Comparison of ENCODE assay signal across 10 cellular contexts in the genomic region with DNA sequence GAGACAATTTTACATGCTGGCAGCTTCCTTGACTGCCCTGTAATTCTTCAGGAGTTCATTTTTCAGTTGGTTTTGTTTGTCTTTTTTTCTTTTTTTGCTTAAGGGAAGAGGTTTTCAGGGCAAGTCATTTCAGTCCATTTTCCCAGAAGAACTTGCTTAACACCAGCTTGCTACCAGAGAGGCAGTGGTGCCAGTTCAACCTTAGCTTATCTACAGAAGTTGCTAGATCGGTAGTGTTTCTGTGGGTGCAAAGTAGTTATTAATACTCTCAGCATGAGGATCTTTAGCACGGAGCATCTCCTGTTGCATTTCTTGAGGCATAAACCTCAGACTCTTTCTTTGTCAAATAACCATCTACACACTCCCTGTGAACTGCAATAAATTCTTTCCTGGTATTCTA. TPM values are rescaled to one million over a fixed set of nuclear protein-coding genes. Genes with fewer than 3 reads are reported as not detected.
A peak's percentile ranks its signal among the peaks of the same experiment; 100 is the strongest.
DNase-seq lines count a peak whose midpoint lies in the region; ATAC-seq lines count a peak whose summit lies in the region.
"Had no signal": no experiment of that assay in that cellular context is flagged by ENCODE, and none has a peak within 500 bp of the region (broad histone marks: within the 10 kb centered on the region; RNA-seq: fewer than 3 reads in every experiment).

No MANE protein-coding gene starts in this region.

- H3K4me1 Mint-ChIP-seq in activated naive CD4-positive, alpha-beta T cell treated with anti-CD3 and anti-CD28 coated beads for 36 hours (ENCODE audit: low read depth): peaks cover 22% of the 10 kb centered on the region
- peaks cover 48% of the 10 kb centered on the region for H3K4me1 Mint-ChIP-seq in activated CD4-positive, alpha-beta memory T cell treated with anti-CD3 and anti-CD28 coated beads, Interleukin-2, amount 10 ng/mL, durations not matched to agents 7 days and 5 days

- peak overlapping the region; percentile 90 for H3K4me3 Mint-ChIP-seq in activated naive CD4-positive, alpha-beta T cell treated with anti-CD3 and anti-CD28 coated beads for 36 hours
- H3K4me3 Mint-ChIP-seq in activated CD4-positive, alpha-beta memory T cell treated with anti-CD3 and anti-CD28 coated beads, Interleukin-2, amount 10 ng/mL, durations not matched to agents 7 days and 5 days: peak overlapping the region; percentile 75

- H3K27ac Mint-ChIP-seq in activated naive CD4-positive, alpha-beta T cell treated with anti-CD3 and anti-CD28 coated beads for 36 hours: no peak overlapping the region
- H3K27ac Mint-ChIP-seq in activated CD4-positive, alpha-beta memory T cell treated with anti-CD3 and anti-CD28 coated beads, Interleukin-2, amount 10 ng/mL, durations not matched to agents 7 days and 5 days: peak overlapping the region; percentile 87
- H3K27ac Mint-ChIP-seq: activated B cell treated with CpG ODN at 0.5 μM for 24 hours had no signal

- DNase-seq in activated naive CD4-positive, alpha-beta T cell treated with anti-CD3 and anti-CD28 coated beads for 36 hours: no peak
- DNase-seq in activated naive CD4-positive, alpha-beta T cell (lab: John Stamatoyannopoulos, UW): no peak
- DNase-seq in activated CD4-positive, alpha-beta memory T cell treated with anti-CD3 and anti-CD28 coated beads, Interleukin-2, amount 10 ng/mL, durations not matched to agents 7 days and 5 days: no peak
- DNase-seq in hepatic stellate cell (ENCODE audit: low spot score) (peak; percentile 4), superior temporal gyrus (ENCODE audit: extremely low spot score) (peak; percentile 15), NCI-H2171 (lab: John Stamatoyannopoulos, UW) (no peak), epidermal melanocyte (ENCODE audit: insufficient read length, low spot score) (no peak)
- DNase-seq: activated B cell treated with CpG ODN at 0.5 μM for 24 hours, NCI-H1092 treated with DMSO at 0.1 percent for 48 hours had no signal

- H3K36me3 Mint-ChIP-seq in activated naive CD4-positive, alpha-beta T cell treated with anti-CD3 and anti-CD28 coated beads for 36 hours (ENCODE audit: low read depth): no peaks in the 10 kb centered on the region
- peaks cover 13% of the 10 kb centered on the region for H3K36me3 Mint-ChIP-seq in activated CD4-positive, alpha-beta memory T cell treated with anti-CD3 and anti-CD28 coated beads, Interleukin-2, amount 10 ng/mL, durations not matched to agents 7 days and 5 days (ENCODE audit: low read depth)

- POLR2A ChIA-PET in activated CD4-positive, alpha-beta memory T cell treated with anti-CD3 and anti-CD28 coated beads, Interleukin-2, amount 10 ng/mL, durations not matched to agents 7 days and 5 days (lab: Charles Lee): interaction anchor here (0.7 to 1.7 kb wide), 5 partner anchors 53 to 308 kb away, joined by 3 to 7 read pairs (median 5); partner anchors contain the start of gene IL7R

- no peak for ATAC-seq in HG02981 (IDR thresholded peaks at IDR 0.05; ENCODE audit: unreplicated experiment)

- H3K9me3 Mint-ChIP-seq in activated naive CD4-positive, alpha-beta T cell treated with anti-CD3 and anti-CD28 coated beads for 36 hours: peaks cover 3% of the 10 kb centered on the region
- H3K9me3 Mint-ChIP-seq in activated CD4-positive, alpha-beta memory T cell treated with anti-CD3 and anti-CD28 coated beads, Interleukin-2, amount 10 ng/mL, durations not matched to agents 7 days and 5 days: peaks cover 13% of the 10 kb centered on the region

- intact Hi-C loops in activated naive CD4-positive, alpha-beta T cell treated with anti-CD3 and anti-CD28 coated beads for 36 hours (cut with micrococcal nuclease): loop anchor here (1.0 to 5.0 kb wide), 6 partner anchors 141 to 691 kb away; partner anchors contain the start of genes DNAJC21, LMBRD2, NADK2 and SKP2

- CTCF ChIA-PET in activated naive CD4-positive, alpha-beta T cell treated with anti-CD3 and anti-CD28 coated beads for 36 hours (lab: Charles Lee): interaction anchor here (0.9 to 4.2 kb wide), 8 partner anchors 8 to 307 kb away, joined by 3 to 50 read pairs (median 4); no protein-coding TSS in a partner anchor
- CTCF ChIA-PET in activated CD4-positive, alpha-beta memory T cell treated with anti-CD3 and anti-CD28 coated beads, Interleukin-2, amount 10 ng/mL, durations not matched to agents 7 days and 5 days (lab: Charles Lee): interaction anchor here (0.7 to 3.4 kb wide), 10 partner anchors 12 to 312 kb away, joined by 3 to 42 read pairs (median 4); no protein-coding TSS in a partner anchor

- no peaks in the 10 kb centered on the region for H3K27me3 Mint-ChIP-seq in activated naive CD4-positive, alpha-beta T cell treated with anti-CD3 and anti-CD28 coated beads for 36 hours (ENCODE audit: low read depth)
- no peaks in the 10 kb centered on the region for H3K27me3 Mint-ChIP-seq in activated CD4-positive, alpha-beta memory T cell treated with anti-CD3 and anti-CD28 coated beads, Interleukin-2, amount 10 ng/mL, durations not matched to agents 7 days and 5 days

RNA-seq across cellular contexts. Expression of gene SPEF2, which starts 1.1 kb away (rescaled TPM):
- total RNA-seq in activated naive CD4-positive, alpha-beta T cell treated with anti-CD3 and anti-CD28 coated beads for 36 hours: 1 to 10 TPM; 6.5 to 6.6 TPM
- total RNA-seq in activated CD4-positive, alpha-beta memory T cell treated with anti-CD3 and anti-CD28 coated beads, Interleukin-2, amount 10 ng/mL, durations not matched to agents 7 days and 5 days: 10 to 100 TPM; 10.8 to 13.1 TPM

Comparison
In these comparisons a context has a peak if more than half of its experiments do, and no peak if none do; other contexts are left out.
1. DNase-seq: peak in hepatic stellate cell (single experiment) and superior temporal gyrus (single experiment); none in activated naive CD4-positive, alpha-beta T cell treated with anti-CD3 and anti-CD28 coated beads for 36 hours (single experiment), activated naive CD4-positive, alpha-beta T cell (0 of 4), activated CD4-positive, alpha-beta memory T cell treated with anti-CD3 and anti-CD28 coated beads, Interleukin-2, amount 10 ng/mL, durations not matched to agents 7 days and 5 days (single experiment), NCI-H2171 (single experiment) and epidermal melanocyte (single experiment).